Comparison of ENCODE assay signal across 26 cellular contexts in genomic region chr3:110767156-110767555, GRCh38.
"Had no signal": no experiment of that assay in that cellular context is flagged by ENCODE, and none has a peak within 500 bp of the region (broad histone marks: within the 10 kb centered on the region; RNA-seq: fewer than 3 reads in every experiment).

No MANE protein-coding gene starts in this region.

- H3K27ac ChIP-seq: body of pancreas, SK-N-MC, VCaP had no signal

- H3K9me3 ChIP-seq: body of pancreas had no signal

- H3K4me1 ChIP-seq: body of pancreas had no signal

- ATAC-seq: activated CD4-positive, alpha-beta T cell treated with anti-CD3 and anti-CD28 coated beads for 36 hours; activated T-helper 17 cell treated with anti-CD3 and anti-CD28 coated beads, Interleukin-2, amount 50 U/mL, for 72 hours; body of pancreas; T-cell had no signal

- H3K4me3 ChIP-seq: body of pancreas, SK-N-MC had no signal

- FAIRE-seq: TTC549 had no signal

- DNase-seq: activated CD4-positive, alpha-beta memory T cell treated with anti-CD3 and anti-CD28 coated beads, Interleukin-2, amount 10 ng/mL, durations not matched to agents 7 days and 5 days; activated CD4-positive, alpha-beta T cell treated with anti-CD3 and anti-CD28 coated beads for 36 hours; activated CD4-positive, alpha-beta T cell treated with anti-CD3 and anti-CD28 coated beads, Interleukin-2, amount 50 U/mL, for 1 hour; activated CD4-positive, CD25-positive, alpha-beta regulatory T cell; activated gamma-delta T cell; activated naive CD4-positive, alpha-beta T cell treated with anti-CD3 and anti-CD28 coated beads for 36 hours; activated T-cell treated with anti-CD3 and anti-CD28 coated beads for 4 hours; activated T-cell treated with anti-CD3 and anti-CD28 coated beads, Interleukin-2, amount 50 U/mL, for 48 hours; amygdala; body of pancreas; central memory CD4-positive, alpha-beta T cell; Kasumi-1; NCI-H1048; NCI-H146; NCI-H187 treated with DMSO at 0.1 percent for 48 hours; NCI-H2081 treated with DMSO at 0.1 percent for 48 hours; NCI-H2227 treated with DMSO at 0.1 percent for 48 hours; NCI-H446 treated with DMSO at 0.1 percent for 48 hours; NCI-H524 treated with DMSO at 0.1 percent for 48 hours; NCI-H748 treated with DMSO at 0.1 percent for 48 hours; T-cell; T1000 had no signal

- H3K27me3 ChIP-seq: body of pancreas had no signal
